ENCODE assay signal across 1 cellular context in genomic region chr2:19870792-19871191, GRCh38.
A peak's percentile ranks its signal among the peaks of the same experiment; 100 is the strongest.
TF ChIP-seq lines count a peak whose summit lies in the region.

No MANE protein-coding gene starts in this region.

TF ChIP-seq in HepG2, 621 proteins besides CTCF, POLR2A, EP300 and RAD21:
- TF ChIP-seq RAD51 (IDR thresholded peaks at IDR 0.05; ENCODE audit: borderline replicate concordance) (peak; percentile 79), ZNF644 (CRISPR knock-in tag; IDR thresholded peaks at IDR 0.05; ENCODE audit: low read depth) (no peak)
- TF ChIP-seq, protein P1, sequence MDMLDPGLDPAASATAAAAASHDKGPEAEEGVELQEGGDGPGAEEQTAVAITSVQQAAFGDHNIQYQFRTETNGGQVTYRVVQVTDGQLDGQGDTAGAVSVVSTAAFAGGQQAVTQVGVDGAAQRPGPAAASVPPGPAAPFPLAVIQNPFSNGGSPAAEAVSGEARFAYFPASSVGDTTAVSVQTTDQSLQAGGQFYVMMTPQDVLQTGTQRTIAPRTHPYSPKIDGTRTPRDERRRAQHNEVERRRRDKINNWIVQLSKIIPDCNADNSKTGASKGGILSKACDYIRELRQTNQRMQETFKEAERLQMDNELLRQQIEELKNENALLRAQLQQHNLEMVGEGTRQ (IDR thresholded peaks at IDR 0.05; ENCODE audit: low read depth, low read length) = no peak
- TF ChIP-seq, protein P1 (CRISPR knock-in tag; IDR thresholded peaks at IDR 0.05; ENCODE audit: borderline replicate concordance) = peak; percentile 35; the same call in 1 of the 2 replicates
